Comparison of ENCODE assay signal across 25 cellular contexts in the genomic region with DNA sequence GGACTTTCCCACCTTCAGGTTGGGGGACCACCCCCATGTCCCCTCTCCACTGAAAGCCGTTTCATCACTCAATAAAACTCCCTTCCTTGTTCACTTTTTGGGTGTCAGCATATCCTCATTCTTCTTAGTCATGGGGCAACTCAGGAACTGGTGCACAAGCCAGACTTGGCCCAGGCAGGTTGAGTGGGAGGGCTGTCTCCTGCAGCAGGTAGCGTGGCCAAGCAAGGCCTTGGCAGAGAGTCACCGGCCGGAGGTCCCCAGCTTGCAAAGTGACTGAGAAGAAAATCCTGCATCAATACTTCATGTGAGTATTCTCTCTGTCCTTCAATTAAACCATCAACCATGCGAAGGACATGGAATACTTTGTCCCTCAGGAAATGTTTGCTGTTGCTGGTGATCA.
"Had no signal": no experiment of that assay in that cellular context is flagged by ENCODE, and none has a peak within 500 bp of the region (broad histone marks: within the 10 kb centered on the region; RNA-seq: fewer than 3 reads in every experiment).

No MANE protein-coding gene starts in this region.

- H3K9me3 Mint-ChIP-seq: activated T-cell treated with anti-CD3 and anti-CD28 coated beads, Interleukin-2, amount 50 U/mL, for 24 hours; activated T-helper 17 cell treated with anti-CD3 and anti-CD28 coated beads, Interleukin-2, amount 50 U/mL, for 72 hours had no signal

- H3K4me1 Mint-ChIP-seq: activated T-helper 17 cell treated with anti-CD3 and anti-CD28 coated beads, Interleukin-2, amount 50 U/mL, for 72 hours had no signal

- ATAC-seq: activated T-helper 17 cell treated with anti-CD3 and anti-CD28 coated beads, Interleukin-2, amount 50 U/mL, for 72 hours; gastroesophageal sphincter; left colon; naive thymus-derived CD8-positive, alpha-beta T cell; psoas muscle had no signal

- H3K27ac ChIP-seq: brain microvascular endothelial cell, gastroesophageal sphincter, neutrophil, parathyroid adenoma, psoas muscle, tibial nerve, VCaP had no signal

- DNase-seq: activated CD4-positive, alpha-beta T cell treated with anti-CD3 and anti-CD28 coated beads for 48 hours; activated CD4-positive, alpha-beta T cell treated with anti-CD3 and anti-CD28 coated beads, Interleukin-2, amount 50 U/mL, for 48 hours; activated CD8-positive, alpha-beta memory T cell treated with anti-CD3 and anti-CD28 coated beads, Interleukin-2, amount 50 U/mL, for 4 hours; activated gamma-delta T cell treated with Interleukin-2 at 50 U/mL for 16 hours; activated naive CD4-positive, alpha-beta T cell treated with anti-CD3 and anti-CD28 coated beads, Interleukin-2, amount 50 U/mL, for 16 hours; activated T-cell treated with anti-CD3 and anti-CD28 coated beads, Interleukin-2, amount 50 U/mL, for 24 hours; amniotic stem cell; brain microvascular endothelial cell; caudate nucleus; hippocampal formation; kidney; left colon; mammary epithelial cell; naive thymus-derived CD8-positive, alpha-beta T cell; psoas muscle; stimulated activated naive CD4-positive, alpha-beta T cell; SW 1271; T-helper 9 cell had no signal

- H3K4me3 Mint-ChIP-seq: activated T-cell treated with anti-CD3 and anti-CD28 coated beads, Interleukin-2, amount 50 U/mL, for 24 hours; activated T-helper 17 cell treated with anti-CD3 and anti-CD28 coated beads, Interleukin-2, amount 50 U/mL, for 72 hours; naive thymus-derived CD8-positive, alpha-beta T cell; T-helper 1 cell treated with Interleukin-12 subunit alpha and Interleukin-12 subunit beta and Interleukin-4 antibody, amounts not matched to agents 30 μg/mL and 1 μg/mL, for 36 hours had no signal

- H3K36me3 ChIP-seq: brain microvascular endothelial cell, gastroesophageal sphincter, neutrophil, tibial nerve had no signal

- H3K4me1 ChIP-seq: gastroesophageal sphincter, parathyroid adenoma, psoas muscle, tibial nerve had no signal

- H3K27me3 Mint-ChIP-seq: activated T-cell treated with anti-CD3 and anti-CD28 coated beads, Interleukin-2, amount 50 U/mL, for 24 hours; activated T-helper 17 cell treated with anti-CD3 and anti-CD28 coated beads, Interleukin-2, amount 50 U/mL, for 72 hours had no signal

- H3K4me3 ChIP-seq: gastroesophageal sphincter, psoas muscle, tibial nerve had no signal

- H3K9me3 ChIP-seq: gastroesophageal sphincter, neutrophil, psoas muscle, tibial nerve had no signal

- H3K27me3 ChIP-seq: gastroesophageal sphincter, neutrophil, tibial nerve had no signal

- H3K27ac Mint-ChIP-seq: activated T-cell treated with anti-CD3 and anti-CD28 coated beads, Interleukin-2, amount 50 U/mL, for 24 hours; activated T-helper 17 cell treated with anti-CD3 and anti-CD28 coated beads, Interleukin-2, amount 50 U/mL, for 72 hours; T-helper 1 cell treated with Interleukin-12 subunit alpha and Interleukin-12 subunit beta and Interleukin-4 antibody, amounts not matched to agents 30 μg/mL and 1 μg/mL, for 36 hours had no signal
